ENCODE assay signal across 22 cellular contexts in the genomic region with DNA sequence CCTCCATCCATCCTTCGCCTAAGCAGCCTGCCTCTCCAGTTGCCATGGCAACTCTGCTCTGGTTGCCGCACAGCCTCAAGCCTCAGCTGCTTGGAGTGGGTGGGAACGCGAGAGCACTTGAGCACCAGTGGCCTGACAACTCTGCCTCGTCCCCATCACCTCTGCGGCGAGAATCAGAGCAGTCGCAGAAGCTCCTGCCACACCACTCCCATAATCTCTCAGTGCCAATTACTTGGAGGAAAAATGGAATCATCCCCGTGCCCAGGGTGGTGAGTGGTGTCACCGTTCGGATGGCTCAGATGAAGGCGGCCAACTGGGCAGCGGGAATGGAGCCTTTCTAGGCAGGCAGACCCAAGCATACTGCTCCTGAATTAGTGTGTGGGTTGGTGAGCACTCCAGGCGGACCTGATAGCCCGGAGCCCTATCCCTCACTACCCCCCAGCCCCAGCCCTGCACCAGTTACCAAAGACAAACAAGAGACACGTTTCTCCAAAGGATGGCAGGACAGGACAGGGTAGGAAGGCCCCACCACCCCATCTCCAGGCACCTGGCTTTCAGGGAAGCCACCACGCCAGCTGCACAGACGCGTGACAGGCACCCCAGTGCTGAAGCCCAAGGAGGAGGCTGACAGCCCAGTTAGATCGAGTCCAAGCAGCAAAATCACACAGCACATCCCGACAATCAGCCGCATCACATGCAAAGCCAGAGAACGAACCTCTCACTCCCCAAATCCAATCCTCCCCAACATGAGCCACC.
DNase-seq lines count a peak whose midpoint lies in the region; ATAC-seq, FAIRE-seq and TF ChIP-seq lines count a peak whose summit lies in the region.
"Had no signal": no experiment of that assay in that cellular context is flagged by ENCODE, and none has a peak within 500 bp of the region (broad histone marks: within the 10 kb centered on the region; RNA-seq: fewer than 3 reads in every experiment).

No MANE protein-coding gene starts in this region.

- H3K9me1 ChIP-seq in K562 (ENCODE audit: control insufficient read depth, insufficient read depth, low read length) = no peaks in the 10 kb centered on the region

- H3K4me3 ChIP-seq in K562 (no peak overlapping the region), neural cell (ENCODE audit: low read length) (peak overlapping the region; percentile 45), upper lobe of right lung (no peak overlapping the region)
- H3K4me3 ChIP-seq: mucosa of descending colon, pancreas had no signal

- H3K36me3 ChIP-seq in K562 (ENCODE audit: control insufficient read depth, insufficient read depth, low read length) (no peaks in the 10 kb centered on the region), neural cell (ENCODE audit: insufficient read depth, low read length) (no peaks in the 10 kb centered on the region), upper lobe of right lung (no peaks in the 10 kb centered on the region)
- H3K36me3 ChIP-seq: pancreas had no signal

- no peak for FAIRE-seq in K562 (lab: Jason Lieb, UNC)
- FAIRE-seq: pancreas, urothelium cell line had no signal

- no peak overlapping the region for H3K4me3 Mint-ChIP-seq in activated T-cell treated with anti-CD3 and anti-CD28 coated beads, Interleukin-2, amount 50 U/mL, for 24 hours
- no peak overlapping the region for H3K4me3 Mint-ChIP-seq in activated T-cell treated with anti-CD3 and anti-CD28 coated beads, Interleukin-2, amount 50 U/mL, for 72 hours
- H3K4me3 Mint-ChIP-seq: CD8-positive, alpha-beta T cell; HFFc6 had no signal

- H3K4me2 ChIP-seq in K562 (ENCODE audit: insufficient read depth, low read length) (no peak overlapping the region), neural cell (ENCODE audit: low read length) (no peak overlapping the region)

- H3K27ac Mint-ChIP-seq in activated T-cell treated with anti-CD3 and anti-CD28 coated beads, Interleukin-2, amount 50 U/mL, for 24 hours = no peak overlapping the region
- H3K27ac Mint-ChIP-seq in activated T-cell treated with anti-CD3 and anti-CD28 coated beads, Interleukin-2, amount 50 U/mL, for 72 hours = no peak overlapping the region
- H3K27ac Mint-ChIP-seq: CD8-positive, alpha-beta T cell; HFFc6 had no signal

- no peaks in the 10 kb centered on the region for H3K27me3 Mint-ChIP-seq in activated T-cell treated with anti-CD3 and anti-CD28 coated beads, Interleukin-2, amount 50 U/mL, for 24 hours
- H3K27me3 Mint-ChIP-seq in activated T-cell treated with anti-CD3 and anti-CD28 coated beads, Interleukin-2, amount 50 U/mL, for 72 hours (ENCODE audit: low read depth) = no peaks in the 10 kb centered on the region

- H3K27me3 ChIP-seq in K562 (ENCODE audit: control insufficient read depth in 2 of 2, insufficient read depth in 2 of 2, low read length in 2 of 2) = peaks cover 8 to 30% of the 10 kb centered on the region in 2 experiments; a peak in 3 of 5 replicates
- no peaks in the 10 kb centered on the region for H3K27me3 ChIP-seq in neural cell (ENCODE audit: insufficient read depth, low read depth, low read length)
- no peaks in the 10 kb centered on the region for H3K27me3 ChIP-seq in upper lobe of right lung
- H3K27me3 ChIP-seq: pancreas had no signal

- POLR2A ChIA-PET in K562 (lab: Yijun Ruan, JAX) = no interaction called here

- H3K4me1 ChIP-seq in K562 (replicated peaks in 1 of 2; ENCODE audit: control insufficient read depth in 2 of 2, insufficient read depth in 2 of 2, low read length in 2 of 2) = no peaks in the 10 kb centered on the region
- H3K4me1 ChIP-seq in upper lobe of right lung = no peaks in the 10 kb centered on the region
- H3K4me1 ChIP-seq: pancreas had no signal

- CTCF ChIA-PET in K562 (lab: Yijun Ruan, JAX; ENCODE audit: low intra/inter-chr PET ratio) = no interaction called here

- H3F3A ChIP-seq in neural cell (ENCODE audit: insufficient read depth, low read length, poor library complexity, severe bottlenecking) = no peaks in the 10 kb centered on the region

- in situ Hi-C loops in K562 (cut with MboI) = no loop called here

- peaks cover 3% of the 10 kb centered on the region for H3K9me3 ChIP-seq in K562 (replicated peaks; ENCODE audit: control insufficient read depth, insufficient read depth, low read depth, low read length)
- H3K9me3 ChIP-seq in neural cell (ENCODE audit: low read length) = no peaks in the 10 kb centered on the region
- no peaks in the 10 kb centered on the region for H3K9me3 ChIP-seq in upper lobe of right lung
- H3K9me3 ChIP-seq: mucosa of descending colon, pancreas had no signal

- TF ChIP-seq CTCF in K562 (IDR thresholded peaks at IDR 0.05 in 2 of 3, conservative IDR thresholded peaks at IDR 0.05 in 1 of 3; ENCODE audit: insufficient read depth in 2 of 3, low read depth in 1 of 3, low read length in 3 of 3) (no peak), neural cell (IDR thresholded peaks at IDR 0.05; ENCODE audit: poor library complexity, severe bottlenecking) (no peak), upper lobe of right lung (IDR thresholded peaks at IDR 0.05) (no peak)

- no peak for ATAC-seq in activated T-cell treated with anti-CD3 and anti-CD28 coated beads, Interleukin-2, amount 50 U/mL, for 72 hours (replicated peaks in 1 of 2)
- ATAC-seq in K562 (no peak), upper lobe of right lung (no peak), GM21529 (IDR thresholded peaks at IDR 0.05; ENCODE audit: unreplicated experiment) (no peak)
- ATAC-seq: CD8-positive, alpha-beta T cell had no signal

- TF ChIP-seq RAD21 in K562 (CRISPR knock-in tag; conservative IDR thresholded peaks at IDR 0.05 in 1 of 2, IDR thresholded peaks at IDR 0.05 in 1 of 2) (no peak), neural cell (conservative IDR thresholded peaks at IDR 0.05) (peak; percentile 19)

- H3K36me3 Mint-ChIP-seq in activated T-cell treated with anti-CD3 and anti-CD28 coated beads, Interleukin-2, amount 50 U/mL, for 24 hours (ENCODE audit: low read depth) = no peaks in the 10 kb centered on the region
- no peaks in the 10 kb centered on the region for H3K36me3 Mint-ChIP-seq in activated T-cell treated with anti-CD3 and anti-CD28 coated beads, Interleukin-2, amount 50 U/mL, for 72 hours (ENCODE audit: insufficient read depth in 2 of 2)
- H3K36me3 Mint-ChIP-seq: CD8-positive, alpha-beta T cell had no signal

- intact Hi-C loops in K562 (cut with micrococcal nuclease) = no loop called here
- intact Hi-C loops in upper lobe of right lung (cut with DNase I) = no loop called here

- peak; percentile 8 for DNase-seq in activated T-cell treated with anti-CD3 and anti-CD28 coated beads, Interleukin-2, amount 50 U/mL, for 24 hours
- DNase-seq in activated T-cell treated with anti-CD3 and anti-CD28 coated beads, Interleukin-2, amount 50 U/mL, for 72 hours = no peak
- DNase-seq in K562 (ENCODE audit: extremely low read depth in 1 of 4, low spot score in 3 of 4) = no peak
- DNase-seq in upper lobe of right lung = peak; percentile 54
- DNase-seq in NCI-H446 treated with DMSO at 0.1 percent for 48 hours (lab: John Stamatoyannopoulos, UW) = no peak
- no peak for DNase-seq in T-helper 9 cell
- DNase-seq: ACHN; activated CD4-positive, CD25-positive, alpha-beta regulatory T cell treated with anti-CD3 and anti-CD28 coated beads, Interleukin-2, amount 50 U/mL, for 72 hours; activated naive CD4-positive, alpha-beta T cell treated with anti-CD3 and anti-CD28 coated beads, Interleukin-2, amount 50 U/mL, for 16 hours; effector CD4-positive, alpha-beta T cell; HFFc6; IMR-90; kidney glomerular epithelial cell; mucosa of descending colon; NCI-H226; SIG-M5; stimulated activated naive CD4-positive, alpha-beta T cell had no signal

- H3K4me1 Mint-ChIP-seq in activated T-cell treated with anti-CD3 and anti-CD28 coated beads, Interleukin-2, amount 50 U/mL, for 24 hours (ENCODE audit: low read depth) = no peaks in the 10 kb centered on the region
- no peaks in the 10 kb centered on the region for H3K4me1 Mint-ChIP-seq in activated T-cell treated with anti-CD3 and anti-CD28 coated beads, Interleukin-2, amount 50 U/mL, for 72 hours (ENCODE audit: low read depth)

- H2AFZ ChIP-seq in K562 (ENCODE audit: low read depth, low read length) (no peak overlapping the region), neural cell (ENCODE audit: low read depth, low read length) (no peak overlapping the region)

- no peaks in the 10 kb centered on the region for H3K79me2 ChIP-seq in K562 (ENCODE audit: control insufficient read depth, insufficient read depth, low read length)
- peaks cover 4% of the 10 kb centered on the region for H3K79me2 ChIP-seq in neural cell (replicated peaks; ENCODE audit: insufficient read depth, low read length)

- under 1% methylated on average over 23 of the region's 23 CpGs for WGBS in K562 (ENCODE audit: insufficient coverage, low coverage, missing lambda C conversion rate)

- H3K27ac ChIP-seq in K562 (ENCODE audit: extremely low read depth, low read depth, low read length) = no peak overlapping the region
- H3K27ac ChIP-seq in neural cell (ENCODE audit: low read length) = peak overlapping the region; percentile 53
- H3K27ac ChIP-seq in upper lobe of right lung = no peak overlapping the region
- H3K27ac ChIP-seq: pancreas had no signal

- no peak for TF ChIP-seq POLR2A in K562 (conservative IDR thresholded peaks at IDR 0.05)

- H4K20me1 ChIP-seq in K562 (replicated peaks; ENCODE audit: control insufficient read depth, insufficient read depth, low read length) (0 out of 2 replicates have a peak, but pooled peaks cover 5% of the 10 kb centered on the region), neural cell (ENCODE audit: insufficient read depth) (no peaks in the 10 kb centered on the region)

- TF ChIP-seq EP300 in K562 (IDR thresholded peaks at IDR 0.05; ENCODE audit: low read length) (no peak), neural cell (conservative IDR thresholded peaks at IDR 0.05; ENCODE audit: poor library complexity, severe bottlenecking) (no peak)

- no TSS peak for BruUV-seq in K562 (replicated peaks; lab: Mats Ljungman, UMichigan)

- no peaks in the 10 kb centered on the region for H3K9me2 ChIP-seq in neural cell (ENCODE audit: insufficient read depth, low read length)

- no peaks in the 10 kb centered on the region for H3K9me3 Mint-ChIP-seq in activated T-cell treated with anti-CD3 and anti-CD28 coated beads, Interleukin-2, amount 50 U/mL, for 24 hours
- no peaks in the 10 kb centered on the region for H3K9me3 Mint-ChIP-seq in activated T-cell treated with anti-CD3 and anti-CD28 coated beads, Interleukin-2, amount 50 U/mL, for 72 hours
- H3K9me3 Mint-ChIP-seq: CD8-positive, alpha-beta T cell had no signal

- H3K9ac ChIP-seq in K562 (ENCODE audit: insufficient read depth in 1 of 2, low read depth in 2 of 2, low read length in 2 of 2) (no peak overlapping the region), neural cell (ENCODE audit: low read length) (peak overlapping the region; percentile 34)

TF ChIP-seq in K562, 482 proteins besides CTCF, POLR2A, EP300 and RAD21 (continues in another document):
- peak; percentile 70 for TF ChIP-seq RFX1 (IDR thresholded peaks at IDR 0.05)

Comparison
In these comparisons a context has a peak if more than half of its experiments do, and no peak if none do; other contexts are left out.
1. DNase-seq: peak in activated T-cell treated with anti-CD3 and anti-CD28 coated beads, Interleukin-2, amount 50 U/mL, for 24 hours (single experiment) and upper lobe of right lung (single experiment); none in activated T-cell treated with anti-CD3 and anti-CD28 coated beads, Interleukin-2, amount 50 U/mL, for 72 hours (0 of 2), K562 (0 of 4), NCI-H446 treated with DMSO at 0.1 percent for 48 hours (single experiment) and T-helper 9 cell (single experiment).